Comparison of ENCODE assay signal across 1 cellular context in the genomic region with DNA sequence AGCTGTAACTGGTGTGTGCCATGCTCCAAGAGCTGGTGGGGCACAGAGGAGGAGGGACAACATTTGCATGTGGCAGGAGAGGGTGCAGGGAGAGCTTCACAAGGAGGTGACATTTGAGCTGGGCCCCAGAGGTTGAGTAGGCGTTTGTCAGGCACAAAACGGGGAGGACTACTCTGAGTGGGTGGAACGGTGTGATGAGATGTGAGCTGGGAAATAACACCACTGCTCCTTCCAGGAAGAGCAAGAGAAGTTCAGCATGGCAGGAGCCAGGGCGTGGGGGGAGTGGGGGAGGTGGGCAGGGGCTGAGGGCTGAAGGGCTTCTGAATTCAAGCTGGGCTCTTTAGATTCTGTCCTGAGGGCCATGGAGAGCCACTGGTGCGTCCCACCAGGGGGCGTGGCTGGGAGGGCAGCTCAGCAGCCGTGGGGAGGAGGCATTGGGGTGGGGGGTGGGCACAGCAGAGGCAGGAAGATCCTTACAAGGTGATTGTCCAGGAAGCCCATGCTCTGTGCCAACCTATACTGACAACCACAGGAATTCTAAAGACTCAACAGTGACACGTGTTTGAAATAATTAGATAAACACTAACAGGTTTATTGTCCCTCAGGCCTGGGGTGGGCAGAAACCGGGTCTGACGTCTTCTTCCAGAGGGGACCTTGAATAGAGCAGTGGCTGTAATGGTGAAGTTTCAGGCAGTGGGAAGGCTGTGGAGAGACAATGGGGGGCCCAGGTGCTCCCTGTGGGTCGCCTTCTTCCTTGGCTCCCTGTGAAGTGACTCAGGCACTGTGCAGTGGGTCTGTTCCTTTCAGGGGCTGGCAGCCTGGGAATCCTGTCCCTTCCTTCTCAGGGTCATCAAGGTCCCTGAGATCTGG.
TF ChIP-seq lines count a peak whose summit lies in the region.

No MANE protein-coding gene starts in this region.

TF ChIP-seq in SK-N-SH, 30 proteins besides CTCF, POLR2A, EP300 and RAD21 (continued from another document):
- TF ChIP-seq ZBTB33 (IDR thresholded peaks at IDR 0.05; ENCODE audit: borderline replicate concordance, low read depth) (no peak), FOSL2 (IDR thresholded peaks at IDR 0.05; ENCODE audit: borderline replicate concordance, low read depth) (no peak), TEAD4 (IDR thresholded peaks at IDR 0.05; ENCODE audit: borderline replicate concordance, insufficient read depth) (no peak), POLR2AphosphoS5 (IDR thresholded peaks at IDR 0.05; ENCODE audit: low read depth, low read length) (no peak), SMC3 (IDR thresholded peaks at IDR 0.05; ENCODE audit: low read depth, low read length) (no peak), TCF12 (IDR thresholded peaks at IDR 0.05) (no peak), YY1 (IDR thresholded peaks at IDR 0.05; ENCODE audit: low read depth) (no peak), NFIC (IDR thresholded peaks at IDR 0.05; ENCODE audit: borderline replicate concordance) (no peak), NRF1 (IDR thresholded peaks at IDR 0.05; ENCODE audit: low read depth, low read length) (no peak), RXRA (IDR thresholded peaks at IDR 0.05; ENCODE audit: borderline replicate concordance, low read depth) (no peak), CHD2 (IDR thresholded peaks at IDR 0.05; ENCODE audit: low read length, partially characterized antibody) (no peak), JUND (IDR thresholded peaks at IDR 0.05) (no peak), MEF2A (IDR thresholded peaks at IDR 0.05; ENCODE audit: borderline replicate concordance, low read depth) (no peak), FOXJ3 (CRISPR knock-in tag; IDR thresholded peaks at IDR 0.05) (no peak)
- TF ChIP-seq, protein P1, sequence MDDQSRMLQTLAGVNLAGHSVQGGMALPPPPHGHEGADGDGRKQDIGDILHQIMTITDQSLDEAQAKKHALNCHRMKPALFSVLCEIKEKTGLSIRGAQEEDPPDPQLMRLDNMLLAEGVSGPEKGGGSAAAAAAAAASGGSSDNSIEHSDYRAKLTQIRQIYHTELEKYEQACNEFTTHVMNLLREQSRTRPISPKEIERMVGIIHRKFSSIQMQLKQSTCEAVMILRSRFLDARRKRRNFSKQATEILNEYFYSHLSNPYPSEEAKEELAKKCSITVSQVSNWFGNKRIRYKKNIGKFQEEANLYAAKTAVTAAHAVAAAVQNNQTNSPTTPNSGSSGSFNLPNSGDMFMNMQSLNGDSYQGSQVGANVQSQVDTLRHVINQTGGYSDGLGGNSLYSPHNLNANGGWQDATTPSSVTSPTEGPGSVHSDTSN (IDR thresholded peaks at IDR 0.05) = no peak
- TF ChIP-seq, protein P2, sequence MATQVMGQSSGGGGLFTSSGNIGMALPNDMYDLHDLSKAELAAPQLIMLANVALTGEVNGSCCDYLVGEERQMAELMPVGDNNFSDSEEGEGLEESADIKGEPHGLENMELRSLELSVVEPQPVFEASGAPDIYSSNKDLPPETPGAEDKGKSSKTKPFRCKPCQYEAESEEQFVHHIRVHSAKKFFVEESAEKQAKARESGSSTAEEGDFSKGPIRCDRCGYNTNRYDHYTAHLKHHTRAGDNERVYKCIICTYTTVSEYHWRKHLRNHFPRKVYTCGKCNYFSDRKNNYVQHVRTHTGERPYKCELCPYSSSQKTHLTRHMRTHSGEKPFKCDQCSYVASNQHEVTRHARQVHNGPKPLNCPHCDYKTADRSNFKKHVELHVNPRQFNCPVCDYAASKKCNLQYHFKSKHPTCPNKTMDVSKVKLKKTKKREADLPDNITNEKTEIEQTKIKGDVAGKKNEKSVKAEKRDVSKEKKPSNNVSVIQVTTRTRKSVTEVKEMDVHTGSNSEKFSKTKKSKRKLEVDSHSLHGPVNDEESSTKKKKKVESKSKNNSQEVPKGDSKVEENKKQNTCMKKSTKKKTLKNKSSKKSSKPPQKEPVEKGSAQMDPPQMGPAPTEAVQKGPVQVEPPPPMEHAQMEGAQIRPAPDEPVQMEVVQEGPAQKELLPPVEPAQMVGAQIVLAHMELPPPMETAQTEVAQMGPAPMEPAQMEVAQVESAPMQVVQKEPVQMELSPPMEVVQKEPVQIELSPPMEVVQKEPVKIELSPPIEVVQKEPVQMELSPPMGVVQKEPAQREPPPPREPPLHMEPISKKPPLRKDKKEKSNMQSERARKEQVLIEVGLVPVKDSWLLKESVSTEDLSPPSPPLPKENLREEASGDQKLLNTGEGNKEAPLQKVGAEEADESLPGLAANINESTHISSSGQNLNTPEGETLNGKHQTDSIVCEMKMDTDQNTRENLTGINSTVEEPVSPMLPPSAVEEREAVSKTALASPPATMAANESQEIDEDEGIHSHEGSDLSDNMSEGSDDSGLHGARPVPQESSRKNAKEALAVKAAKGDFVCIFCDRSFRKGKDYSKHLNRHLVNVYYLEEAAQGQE (IDR thresholded peaks at IDR 0.05; ENCODE audit: low read depth, low read length) = no peak
